In the genomic region with DNA sequence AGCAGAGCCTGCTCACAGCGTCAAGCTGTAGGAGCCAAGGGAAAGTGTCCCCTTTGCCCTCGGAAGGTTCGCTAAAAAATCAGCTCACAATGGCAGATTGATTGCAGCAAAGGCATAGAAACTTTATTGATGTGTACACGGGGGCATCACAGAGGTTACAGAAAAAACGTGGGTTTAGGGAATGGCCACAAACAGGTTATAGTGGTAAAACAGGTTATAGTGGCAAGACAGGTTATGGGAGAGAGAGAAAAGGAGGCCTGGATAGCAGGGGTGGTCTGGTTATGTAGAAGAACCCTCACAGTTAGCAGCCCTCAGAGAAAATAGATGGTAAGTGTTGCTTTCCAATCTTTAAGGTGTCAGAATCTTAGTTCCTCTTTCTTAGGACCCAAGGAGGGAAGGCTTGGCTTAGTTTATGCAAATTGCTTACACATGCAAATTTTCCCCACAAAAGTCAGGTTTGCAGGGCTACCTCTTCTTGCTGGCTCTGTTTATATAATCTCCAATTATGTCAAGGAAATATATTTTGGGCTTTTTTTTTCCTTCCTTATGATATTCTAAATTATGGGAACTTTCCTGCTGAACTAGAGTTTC, we compare ENCODE assay signal across 12 cellular contexts.
DNase-seq lines count a peak whose midpoint lies in the region; ATAC-seq, FAIRE-seq and TF ChIP-seq lines count a peak whose summit lies in the region.
"Had no signal": no experiment of that assay in that cellular context is flagged by ENCODE, and none has a peak within 500 bp of the region (broad histone marks: within the 10 kb centered on the region; RNA-seq: fewer than 3 reads in every experiment).

No MANE protein-coding gene starts in this region.

- H3K4me1 ChIP-seq in Karpas-422 (ENCODE audit: low read length) = peaks cover 13% of the 10 kb centered on the region
- H3K4me1 ChIP-seq: parathyroid adenoma had no signal

- no peak overlapping the region for H2AFZ ChIP-seq in Karpas-422 (ENCODE audit: low read length)
- H2AFZ ChIP-seq: parathyroid adenoma had no signal

- H3K27ac ChIP-seq in Karpas-422 (ENCODE audit: low read length) = no peak overlapping the region
- H3K27ac ChIP-seq: parathyroid adenoma had no signal

- peak; percentile 43 for FAIRE-seq in GM12891 (lab: Jason Lieb, UNC)

- ATAC-seq in GM19395 (IDR thresholded peaks at IDR 0.05; ENCODE audit: unreplicated experiment) (peak; percentile 95), HG02852 (IDR thresholded peaks at IDR 0.05; ENCODE audit: unreplicated experiment) (peak; percentile 74)

- no peaks in the 10 kb centered on the region for H3K27me3 ChIP-seq in Karpas-422 (ENCODE audit: low read length)

- no peak overlapping the region for H3K9ac ChIP-seq in Karpas-422 (ENCODE audit: low read length)
- H3K9ac ChIP-seq: parathyroid adenoma had no signal

- no peaks in the 10 kb centered on the region for H3K9me2 ChIP-seq in Karpas-422 (replicated peaks; ENCODE audit: insufficient read depth, low read length)

- TF ChIP-seq POLR2A in GM12891 (IDR thresholded peaks at IDR 0.05; ENCODE audit: low read depth, low read length) = no peak

- H4K20me1 ChIP-seq in Karpas-422 (ENCODE audit: insufficient read depth, low read depth, low read length) = no peaks in the 10 kb centered on the region

- H3K36me3 ChIP-seq in Karpas-422 (ENCODE audit: insufficient read depth, low read length) = no peaks in the 10 kb centered on the region

- H3K4me2 ChIP-seq in Karpas-422 (ENCODE audit: low read depth, low read length, poor library complexity, severe bottlenecking) = peak overlapping the region; percentile 21

- H3K9me3 ChIP-seq in Karpas-422 (ENCODE audit: low read length) = no peaks in the 10 kb centered on the region

- DNase-seq in GM12891 (ENCODE audit: insufficient read length, low spot score) (no peak), Karpas-422 (peak; percentile 77), nucleus accumbens (lab: John Stamatoyannopoulos, UW) (no peak), HuH-7.5 (ENCODE audit: low spot score) (no peak), SW480 (ENCODE audit: low spot score) (no peak)
- DNase-seq in stimulated activated CD4-positive, alpha-beta T cell treated with anti-CD3 and anti-CD28 coated beads, Interleukin-4, amount 100 ng/mL, for 1 hour = no peak
- DNase-seq: DMS79 treated with DMSO at 0.1 percent for 48 hours, HFFc6, NCI-H774 had no signal

- H3K79me2 ChIP-seq in Karpas-422 (ENCODE audit: low read length) = no peaks in the 10 kb centered on the region
- H3K79me2 ChIP-seq: parathyroid adenoma had no signal

- H3K4me3 ChIP-seq in Karpas-422 (ENCODE audit: low read length) = no peak overlapping the region

TF ChIP-seq in GM12891, 5 proteins besides CTCF, POLR2A, EP300 and RAD21:
- TF ChIP-seq PAX5 (IDR thresholded peaks at IDR 0.05; ENCODE audit: insufficient read depth, low read length, severe bottlenecking) (no peak), POU2F2 (IDR thresholded peaks at IDR 0.05; ENCODE audit: low read depth, low read length) (no peak), SPI1 (IDR thresholded peaks at IDR 0.05; ENCODE audit: low read depth, low read length) (no peak), TAF1 (IDR thresholded peaks at IDR 0.05; ENCODE audit: low read depth, low read length) (no peak), POLR2AphosphoS5 (IDR thresholded peaks at IDR 0.05; ENCODE audit: low read depth, low read length) (no peak)
